ENCODE assay signal across 10 cellular contexts in genomic region chr4:17597517-17597916, GRCh38. TPM values are rescaled to one million over a fixed set of nuclear protein-coding genes. Genes with fewer than 3 reads are reported as not detected.
A peak's percentile ranks its signal among the peaks of the same experiment; 100 is the strongest.
DNase-seq lines count a peak whose midpoint lies in the region; ATAC-seq and TF ChIP-seq lines count a peak whose summit lies in the region.
"Had no signal": no experiment of that assay in that cellular context is flagged by ENCODE, and none has a peak within 500 bp of the region (broad histone marks: within the 10 kb centered on the region; RNA-seq: fewer than 3 reads in every experiment).

No MANE protein-coding gene starts in this region.

- no peak overlapping the region for H3K4me3 Mint-ChIP-seq in activated CD8-positive, alpha-beta T cell treated with anti-CD3 and anti-CD28 coated beads, Interleukin-2, amount 10 ng/mL, durations not matched to agents 7 days and 5 days
- no peak overlapping the region for H3K4me3 Mint-ChIP-seq in activated CD8-positive, alpha-beta T cell treated with anti-CD3 and anti-CD28 coated beads for 36 hours

- H3K4me3 ChIP-seq in epithelial cell of esophagus (ENCODE audit: low read length) (no peak overlapping the region), smooth muscle cell (no peak overlapping the region)

- H3K9ac ChIP-seq in smooth muscle cell (ENCODE audit: low read depth) = no peak overlapping the region

- no peaks in the 10 kb centered on the region for H3K9me3 Mint-ChIP-seq in activated CD8-positive, alpha-beta T cell treated with anti-CD3 and anti-CD28 coated beads, Interleukin-2, amount 10 ng/mL, durations not matched to agents 7 days and 5 days (ENCODE audit: insufficient read depth)
- no peaks in the 10 kb centered on the region for H3K9me3 Mint-ChIP-seq in activated CD8-positive, alpha-beta T cell treated with anti-CD3 and anti-CD28 coated beads for 36 hours

- peak overlapping the region; percentile 4 for H3K27ac Mint-ChIP-seq in activated CD8-positive, alpha-beta T cell treated with anti-CD3 and anti-CD28 coated beads, Interleukin-2, amount 10 ng/mL, durations not matched to agents 7 days and 5 days
- H3K27ac Mint-ChIP-seq in activated CD8-positive, alpha-beta T cell treated with anti-CD3 and anti-CD28 coated beads for 36 hours = no peak overlapping the region

- intact Hi-C loops in activated CD8-positive, alpha-beta T cell treated with anti-CD3 and anti-CD28 coated beads for 36 hours (cut with micrococcal nuclease) = no loop called here

- no peaks in the 10 kb centered on the region for H3K27me3 Mint-ChIP-seq in activated CD8-positive, alpha-beta T cell treated with anti-CD3 and anti-CD28 coated beads, Interleukin-2, amount 10 ng/mL, durations not matched to agents 7 days and 5 days (ENCODE audit: low read depth)
- H3K27me3 Mint-ChIP-seq in activated CD8-positive, alpha-beta T cell treated with anti-CD3 and anti-CD28 coated beads for 36 hours = no peaks in the 10 kb centered on the region

- H4K20me1 ChIP-seq in smooth muscle cell (ENCODE audit: low read depth) = no peaks in the 10 kb centered on the region

- H3K4me1 Mint-ChIP-seq in activated CD8-positive, alpha-beta T cell treated with anti-CD3 and anti-CD28 coated beads, Interleukin-2, amount 10 ng/mL, durations not matched to agents 7 days and 5 days (ENCODE audit: low read depth) = no peaks in the 10 kb centered on the region
- H3K4me1 Mint-ChIP-seq in activated CD8-positive, alpha-beta T cell treated with anti-CD3 and anti-CD28 coated beads for 36 hours (ENCODE audit: low read depth) = no peaks in the 10 kb centered on the region

- CTCF ChIA-PET in activated CD8-positive, alpha-beta T cell treated with anti-CD3 and anti-CD28 coated beads, Interleukin-2, amount 10 ng/mL, durations not matched to agents 7 days and 5 days (lab: Charles Lee) = interaction anchor here (0.7 kb wide), 1 partner anchor 49 kb away, joined by 4 read pairs; no protein-coding TSS in a partner anchor
- CTCF ChIA-PET in activated CD8-positive, alpha-beta T cell treated with anti-CD3 and anti-CD28 coated beads for 36 hours (lab: Charles Lee) = interaction anchor here (1.2 to 1.8 kb wide), 2 partner anchors 9 to 49 kb away, joined by 3 to 5 read pairs; no protein-coding TSS in a partner anchor

- POLR2A ChIA-PET in activated CD8-positive, alpha-beta T cell treated with anti-CD3 and anti-CD28 coated beads, Interleukin-2, amount 10 ng/mL, durations not matched to agents 7 days and 5 days (lab: Charles Lee) = interaction anchor here (0.6 to 2.1 kb wide), 3 partner anchors 17 to 743 kb away, joined by 3 to 5 read pairs (median 3); partner anchors contain the start of genes DCAF16 and MED28
- POLR2A ChIA-PET in activated CD8-positive, alpha-beta T cell treated with anti-CD3 and anti-CD28 coated beads for 36 hours (lab: Charles Lee) = interaction anchor here (1.1 to 5.5 kb wide), 3 partner anchors 13 to 17 kb away, joined by 3 to 37 read pairs (median 6); partner anchors contain the start of gene MED28

- no peaks in the 10 kb centered on the region for H3K4me1 ChIP-seq in smooth muscle cell (ENCODE audit: low read depth)
- H3K4me1 ChIP-seq: Caco-2 had no signal

- no peak overlapping the region for H2AFZ ChIP-seq in smooth muscle cell (ENCODE audit: low read depth)

- H3F3A ChIP-seq in smooth muscle cell (ENCODE audit: low read depth) = no peaks in the 10 kb centered on the region

- H3K9me3 ChIP-seq in smooth muscle cell (replicated peaks; ENCODE audit: low read depth) = no peaks in the 10 kb centered on the region
- H3K9me3 ChIP-seq: Caco-2 had no signal

- no peak overlapping the region for H3K4me2 ChIP-seq in smooth muscle cell

- TF ChIP-seq CTCF in activated CD8-positive, alpha-beta T cell treated with anti-CD3 and anti-CD28 coated beads for 36 hours (IDR thresholded peaks at IDR 0.05) = no peak
- TF ChIP-seq CTCF in epithelial cell of esophagus (IDR thresholded peaks at IDR 0.05; ENCODE audit: insufficient read depth, low read depth, low read length, missing control alignments) = peak; percentile 66
- TF ChIP-seq CTCF in smooth muscle cell (IDR thresholded peaks at IDR 0.05; ENCODE audit: borderline replicate concordance, insufficient read depth, poor library complexity, severe bottlenecking) = peak; percentile 26

- H3K36me3 ChIP-seq in smooth muscle cell (ENCODE audit: low read depth) = no peaks in the 10 kb centered on the region

- ATAC-seq in activated CD8-positive, alpha-beta T cell treated with anti-CD3 and anti-CD28 coated beads, Interleukin-2, amount 10 ng/mL, durations not matched to agents 7 days and 5 days = peak; percentile 17
- ATAC-seq in activated CD8-positive, alpha-beta T cell treated with anti-CD3 and anti-CD28 coated beads for 36 hours = no peak
- no peak for ATAC-seq in HG02571 (IDR thresholded peaks at IDR 0.05; ENCODE audit: unreplicated experiment)

- H3K79me2 ChIP-seq in smooth muscle cell (ENCODE audit: low read depth) = no peaks in the 10 kb centered on the region

- DNase-seq in activated CD8-positive, alpha-beta T cell treated with anti-CD3 and anti-CD28 coated beads, Interleukin-2, amount 10 ng/mL, durations not matched to agents 7 days and 5 days = no peak
- DNase-seq in activated CD8-positive, alpha-beta T cell treated with anti-CD3 and anti-CD28 coated beads for 36 hours = no peak
- DNase-seq in NCI-H226 (peak; percentile 2), epithelial cell of esophagus (ENCODE audit: low read depth) (peak; percentile 62), smooth muscle cell (lab: John Stamatoyannopoulos, UW; ENCODE audit: unreplicated experiment) (no peak), GM19240 (ENCODE audit: insufficient read length, low spot score) (no peak), cerebellum (ENCODE audit: low spot score) (no peak)
- DNase-seq: activated T-cell treated with anti-CD3 and anti-CD28 coated beads, Interleukin-2, amount 50 U/mL, for 48 hours had no signal

- H3K27me3 ChIP-seq in smooth muscle cell (ENCODE audit: low read depth) = no peaks in the 10 kb centered on the region

- WGBS in smooth muscle cell (ENCODE audit: low lambda C conversion rate) = 82% methylated on average over 7 of the region's 7 CpGs

- peaks cover 64% of the 10 kb centered on the region for H3K36me3 Mint-ChIP-seq in activated CD8-positive, alpha-beta T cell treated with anti-CD3 and anti-CD28 coated beads, Interleukin-2, amount 10 ng/mL, durations not matched to agents 7 days and 5 days (ENCODE audit: low read depth)
- H3K36me3 Mint-ChIP-seq in activated CD8-positive, alpha-beta T cell treated with anti-CD3 and anti-CD28 coated beads for 36 hours (ENCODE audit: low read depth) = peaks cover 41% of the 10 kb centered on the region

- H3K27ac ChIP-seq in smooth muscle cell (ENCODE audit: low read depth) = no peak overlapping the region

RNA-seq across cellular contexts. Expression of gene MED28, which starts 16.9 kb away (rescaled TPM):
- 10 to 100 TPM; 55.2 to 58.4 TPM for total RNA-seq in activated CD8-positive, alpha-beta T cell treated with anti-CD3 and anti-CD28 coated beads, Interleukin-2, amount 10 ng/mL, durations not matched to agents 7 days and 5 days
- 10 to 100 TPM; 56.3 to 60.8 TPM for total RNA-seq in activated CD8-positive, alpha-beta T cell treated with anti-CD3 and anti-CD28 coated beads for 36 hours
- 10.4 and 10.9 TPM in 2 replicates for total RNA-seq in smooth muscle cell
- polyA plus RNA-seq in smooth muscle cell = 39.5 and 42.0 TPM in 2 replicates
- total RNA-seq in cerebellum = 52.0 TPM

RNA-seq across cellular contexts. Expression of gene LAP3, which starts 20.5 kb away (rescaled TPM):
- total RNA-seq in activated CD8-positive, alpha-beta T cell treated with anti-CD3 and anti-CD28 coated beads, Interleukin-2, amount 10 ng/mL, durations not matched to agents 7 days and 5 days = 100 to 1,000 TPM; 147 to 154 TPM
- 100 to 1,000 TPM; 100 to 101 TPM for total RNA-seq in activated CD8-positive, alpha-beta T cell treated with anti-CD3 and anti-CD28 coated beads for 36 hours
- total RNA-seq in smooth muscle cell = 29.1 and 42.9 TPM in 2 replicates
- 37.6 and 38.6 TPM in 2 replicates for polyA plus RNA-seq in smooth muscle cell
- total RNA-seq in cerebellum = 35.3 TPM

Comparison
In these comparisons a context has a peak if more than half of its experiments do, and no peak if none do; other contexts are left out.
1. DNase-seq: peak in NCI-H226 (single experiment) and epithelial cell of esophagus (single experiment); none in activated CD8-positive, alpha-beta T cell treated with anti-CD3 and anti-CD28 coated beads, Interleukin-2, amount 10 ng/mL, durations not matched to agents 7 days and 5 days (single experiment), activated CD8-positive, alpha-beta T cell treated with anti-CD3 and anti-CD28 coated beads for 36 hours (single experiment), smooth muscle cell (single experiment), GM19240 (single experiment) and cerebellum (single experiment).